9 cellular contexts compared by ENCODE assay signal in the genomic region with DNA sequence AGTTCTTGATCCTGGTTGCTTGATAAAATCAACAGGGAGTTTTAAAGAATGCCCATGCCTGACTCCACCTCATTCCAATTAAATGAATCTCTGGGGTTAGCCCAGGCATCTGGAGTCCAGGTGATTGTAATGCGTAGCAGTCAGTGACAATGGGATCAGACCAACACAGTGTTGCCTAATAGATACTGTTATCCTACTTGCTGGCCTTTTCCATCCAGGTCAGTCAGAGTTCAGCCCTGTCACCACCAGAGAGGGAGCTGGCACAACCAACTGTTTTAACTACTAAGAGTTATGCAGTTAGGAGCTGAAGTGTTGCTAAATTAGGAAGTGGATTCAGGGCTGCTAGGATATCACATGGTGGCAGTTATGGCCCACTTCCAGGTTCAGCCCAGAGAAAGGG.
A peak's percentile ranks its signal among the peaks of the same experiment; 100 is the strongest.
DNase-seq lines count a peak whose midpoint lies in the region; ATAC-seq and TF ChIP-seq lines count a peak whose summit lies in the region.
"Had no signal": no experiment of that assay in that cellular context is flagged by ENCODE, and none has a peak within 500 bp of the region (broad histone marks: within the 10 kb centered on the region; RNA-seq: fewer than 3 reads in every experiment).

No MANE protein-coding gene starts in this region.

- TF ChIP-seq CTCF in heart right ventricle (IDR thresholded peaks at IDR 0.05), result no peak

- no peak overlapping the region for H3K4me3 Mint-ChIP-seq in activated CD8-positive, alpha-beta T cell treated with anti-CD3 and anti-CD28 coated beads, Interleukin-2, amount 10 ng/mL, durations not matched to agents 7 days and 5 days

- H3K9me3 ChIP-seq in heart right ventricle, result no peaks in the 10 kb centered on the region

- H3K4me1 ChIP-seq in heart right ventricle, result peaks cover 8 to 80% (median 59%) of the 10 kb centered on the region in 9 donors

- H3K27me3 ChIP-seq in heart right ventricle, result no peaks in the 10 kb centered on the region

- intact Hi-C loops in heart right ventricle (cut with DNase I), result loop anchor here in 2 of 10 donors (2.0 kb wide), 2 partner anchors 15 to 25 kb away; no protein-coding TSS in a partner anchor

- peaks cover 5% of the 10 kb centered on the region for H3K4me1 Mint-ChIP-seq in activated CD8-positive, alpha-beta T cell treated with anti-CD3 and anti-CD28 coated beads, Interleukin-2, amount 10 ng/mL, durations not matched to agents 7 days and 5 days (ENCODE audit: low read depth)

- CTCF ChIA-PET in activated CD8-positive, alpha-beta T cell treated with anti-CD3 and anti-CD28 coated beads, Interleukin-2, amount 10 ng/mL, durations not matched to agents 7 days and 5 days (lab: Charles Lee), result no interaction called here

- no peaks in the 10 kb centered on the region for H3K27me3 Mint-ChIP-seq in activated CD8-positive, alpha-beta T cell treated with anti-CD3 and anti-CD28 coated beads, Interleukin-2, amount 10 ng/mL, durations not matched to agents 7 days and 5 days (ENCODE audit: low read depth)

- H3K36me3 Mint-ChIP-seq in activated CD8-positive, alpha-beta T cell treated with anti-CD3 and anti-CD28 coated beads, Interleukin-2, amount 10 ng/mL, durations not matched to agents 7 days and 5 days (ENCODE audit: low read depth), result peaks cover 20% of the 10 kb centered on the region

- H3K4me3 ChIP-seq in heart right ventricle, result no peak overlapping the region

- H3K27ac ChIP-seq in heart right ventricle, result peak overlapping the region; percentile 68 to 91 (median 86)

- TF ChIP-seq POLR2A in GM18505 (IDR thresholded peaks at IDR 0.05; ENCODE audit: borderline replicate concordance, extremely low read depth, insufficient read depth, insufficient read length), result no peak

- no peaks in the 10 kb centered on the region for H3K9me3 Mint-ChIP-seq in activated CD8-positive, alpha-beta T cell treated with anti-CD3 and anti-CD28 coated beads, Interleukin-2, amount 10 ng/mL, durations not matched to agents 7 days and 5 days (ENCODE audit: insufficient read depth)

- POLR2A ChIA-PET in activated CD8-positive, alpha-beta T cell treated with anti-CD3 and anti-CD28 coated beads, Interleukin-2, amount 10 ng/mL, durations not matched to agents 7 days and 5 days (lab: Charles Lee), result no interaction called here

- no peak overlapping the region for H3K27ac Mint-ChIP-seq in activated CD8-positive, alpha-beta T cell treated with anti-CD3 and anti-CD28 coated beads, Interleukin-2, amount 10 ng/mL, durations not matched to agents 7 days and 5 days

- 34 to 53% methylated on average over 1 of the region's 1 CpG for whole genome bisulfite sequencing in heart right ventricle, 2 donors

- peaks cover 0 to 66% (median 36%) of the 10 kb centered on the region in 9 donors for H3K36me3 ChIP-seq in heart right ventricle

- DNase-seq in HS-5 (ENCODE audit: low read depth), result peak; percentile 93
- peak; percentile 36 to 84 for DNase-seq in SW 1271 (lab: John Stamatoyannopoulos, UW)
- DNase-seq in heart right ventricle, result peak; percentile 40 to 77
- DNase-seq in stromal cell of bone marrow (ENCODE audit: low read depth), result peak; percentile 40
- no peak for DNase-seq in activated CD8-positive, alpha-beta T cell treated with anti-CD3 and anti-CD28 coated beads, Interleukin-2, amount 10 ng/mL, durations not matched to agents 7 days and 5 days
- DNase-seq in NAMALWA (ENCODE audit: low spot score), result no peak
- DNase-seq: activated gamma-delta T cell treated with Interleukin-2 at 50 U/mL for 16 hours had no signal

- peak; percentile 84 to 95 (median 92) for ATAC-seq in heart right ventricle
- no peak for ATAC-seq in GM19452 (IDR thresholded peaks at IDR 0.05; ENCODE audit: unreplicated experiment)
- no peak for ATAC-seq in GM18505 (IDR thresholded peaks at IDR 0.05; ENCODE audit: unreplicated experiment)
- no peak for ATAC-seq in activated CD8-positive, alpha-beta T cell treated with anti-CD3 and anti-CD28 coated beads, Interleukin-2, amount 10 ng/mL, durations not matched to agents 7 days and 5 days

Comparison
In these comparisons a context has a peak if more than half of its experiments do, and no peak if none do; other contexts are left out.
1. DNase-seq: peak in HS-5 (single experiment), SW 1271 (2 of 2), heart right ventricle (2 of 2) and stromal cell of bone marrow (single experiment); none in activated CD8-positive, alpha-beta T cell treated with anti-CD3 and anti-CD28 coated beads, Interleukin-2, amount 10 ng/mL, durations not matched to agents 7 days and 5 days (single experiment) and NAMALWA (single experiment).
2. ATAC-seq: peak in heart right ventricle (8 of 8); none in GM19452 (single experiment), GM18505 (single experiment) and activated CD8-positive, alpha-beta T cell treated with anti-CD3 and anti-CD28 coated beads, Interleukin-2, amount 10 ng/mL, durations not matched to agents 7 days and 5 days (single experiment).